ENCODE assay signal across 22 cellular contexts in genomic region chr17:66175892-66176291, GRCh38. TPM values are rescaled to one million over a fixed set of nuclear protein-coding genes. Genes with fewer than 3 reads are reported as not detected.
"Had no signal": no experiment of that assay in that cellular context is flagged by ENCODE, and none has a peak within 500 bp of the region (broad histone marks: within the 10 kb centered on the region; RNA-seq: fewer than 3 reads in every experiment).

No MANE protein-coding gene starts in this region.

- H3K36me3 ChIP-seq: adrenal gland, breast epithelium, thoracic aorta had no signal

- H3K4me3 ChIP-seq: adrenal gland, breast epithelium, coronary artery, gastrocnemius medialis, lung, thoracic aorta, upper lobe of left lung had no signal

- H3K4me1 ChIP-seq: adrenal gland, breast epithelium, upper lobe of left lung had no signal

- H3K9me3 ChIP-seq: adrenal gland, breast epithelium, gastrocnemius medialis, thoracic aorta, upper lobe of left lung had no signal

- H3K27me3 ChIP-seq: adrenal gland, breast epithelium, gastrocnemius medialis, upper lobe of left lung had no signal

- DNase-seq: activated CD4-positive, alpha-beta T cell treated with anti-CD3 and anti-CD28 coated beads for 36 hours; activated CD4-positive, alpha-beta T cell treated with anti-CD3 and anti-CD28 coated beads, Interleukin-2, amount 50 U/mL, for 48 hours; activated gamma-delta T cell treated with Interleukin-2 at 50 U/mL for 16 hours; adrenal gland; gastrocnemius medialis; head of caudate nucleus; stimulated activated CD4-positive, alpha-beta T cell treated with anti-CD3 and anti-CD28 coated beads, Interleukin-4, amount 100 ng/mL, for 24 hours; upper lobe of left lung had no signal

- ATAC-seq: activated CD4-positive, alpha-beta T cell treated with anti-CD3 and anti-CD28 coated beads for 36 hours; activated naive CD4-positive, alpha-beta T cell treated with anti-CD3 and anti-CD28 coated beads, Interleukin-2, amount 50 U/mL, for 72 hours; esophagus mucosa; gastrocnemius medialis; left lobe of liver; sciatic nerve; stimulated activated effector memory CD8-positive, alpha-beta T cell treated with anti-CD3 and anti-CD28 coated beads, Interleukin-12 subunit alpha, Interleukin-12 subunit beta, amount 100 ng/mL, for 72 hours; WTC11 had no signal

- H3K27ac ChIP-seq: adrenal gland, breast epithelium, coronary artery, gastrocnemius medialis, thoracic aorta, upper lobe of left lung had no signal

RNA-seq across cellular contexts. Expression of gene APOH, which starts 53.3 kb away (rescaled TPM):
- total RNA-seq: activated CD4-positive, alpha-beta T cell treated with anti-CD3 and anti-CD28 coated beads for 36 hours; activated naive CD4-positive, alpha-beta T cell treated with anti-CD3 and anti-CD28 coated beads, Interleukin-2, amount 50 U/mL, for 72 hours; activated T-helper 1 cell treated with anti-CD3 and anti-CD28 coated beads, Interleukin-12 subunit alpha, Interleukin-12 subunit beta, Interleukin-2, Interleukin-4 antibody, amounts not matched to agents 30 ng/mL and 10 ng/mL and 1 ng/mL, durations not matched to agents 14 hours and 24 hours and 36 hours; astrocyte; breast epithelium; mesothelial cell of epicardium; sciatic nerve; thoracic aorta had no signal
- polyA plus RNA-seq: keratinocyte had no signal
